Comparison of ENCODE assay signal across 8 cellular contexts in the genomic region with DNA sequence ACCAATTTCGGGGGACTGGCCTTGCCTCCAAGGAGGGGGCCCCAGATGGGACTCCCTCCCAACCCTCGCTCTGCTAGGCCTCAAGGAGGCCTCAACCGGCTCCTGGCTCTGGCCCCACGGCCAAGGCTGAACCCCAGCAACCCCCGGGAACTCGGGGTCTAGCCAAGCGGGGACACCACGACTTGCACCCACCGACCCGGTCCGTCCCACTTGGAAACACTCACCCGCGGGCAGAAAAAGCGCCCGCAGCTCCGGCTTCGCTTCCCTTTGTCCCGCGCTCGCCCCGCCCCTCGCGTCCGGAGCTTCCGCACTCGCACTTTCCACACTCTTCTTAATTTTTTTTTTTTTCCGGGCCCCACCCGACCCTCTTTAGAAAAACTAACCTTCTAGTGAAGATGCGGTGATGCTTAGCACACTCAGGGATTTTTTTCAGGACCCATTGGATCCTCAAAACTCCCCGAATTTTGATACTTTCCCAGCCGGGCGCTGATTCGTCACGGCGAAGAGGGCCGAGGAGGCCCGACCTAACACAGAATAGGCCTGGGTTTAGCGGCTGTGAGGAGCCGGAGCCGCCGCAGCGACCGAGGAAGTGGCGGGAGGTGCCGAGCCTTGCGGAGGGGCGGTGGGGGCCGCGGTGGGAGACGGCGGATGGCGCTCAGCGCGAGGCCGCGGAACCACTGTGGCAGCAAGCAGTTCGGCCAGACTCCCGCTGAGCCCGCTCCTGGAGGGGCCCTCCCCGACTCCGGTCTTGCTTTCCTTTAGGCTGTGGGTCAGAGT. TPM values are rescaled to one million over a fixed set of nuclear protein-coding genes. Genes with fewer than 3 reads are reported as not detected.
A peak's percentile ranks its signal among the peaks of the same experiment; 100 is the strongest.
DNase-seq lines count a peak whose midpoint lies in the region; ATAC-seq and TF ChIP-seq lines count a peak whose summit lies in the region.

A gene (minus strand): TSS at position 270 of the 777 bp plus-strand sequence. CDS start 2,016 bp downstream, outside the sequence.

- H2BK120ac ChIP-seq in IMR-90 (ENCODE audit: low read depth, low read length) = peak within 1 kb of the TSS; percentile 88

- H4K20me1 ChIP-seq in IMR-90 (ENCODE audit: insufficient read depth, low read length) (no peaks in the 10 kb centered on the region; the same call in 1 of the 2 replicates), fibroblast of lung (ENCODE audit: control insufficient read depth, extremely low read depth, insufficient read depth, low read length) (no peaks in the 10 kb centered on the region)

- peak within 1 kb of the TSS; percentile 92 for H3K23ac ChIP-seq in IMR-90 (ENCODE audit: low read depth, low read length)

- CTCF ChIA-PET in CD8-positive, alpha-beta memory T cell (lab: Charles Lee) = interaction anchor here (0.6 to 2.0 kb wide), 10 partner anchors 8 to 1018 kb away, joined by 3 to 8 read pairs (median 3); no protein-coding TSS in a partner anchor
- CTCF ChIA-PET in IMR-90 (lab: Yijun Ruan, JAX) = interaction anchor here (0.7 kb wide), 1 partner anchor 662 kb away, joined by 3 read pairs; no protein-coding TSS in a partner anchor
- CTCF ChIA-PET in naive thymus-derived CD4-positive, alpha-beta T cell (lab: Charles Lee) = interaction anchor here (0.9 to 1.3 kb wide), 3 partner anchors 12 to 1015 kb away, joined by 3 read pairs; no protein-coding TSS in a partner anchor

- peak; percentile 75 for TF ChIP-seq POLR2A in IMR-90 (IDR thresholded peaks at IDR 0.05; ENCODE audit: low read depth, low read length)

- H3K4me2 ChIP-seq in IMR-90 (ENCODE audit: low read depth, low read length) = peak within 1 kb of the TSS; percentile 91
- H3K4me2 ChIP-seq in fibroblast of lung (ENCODE audit: extremely low read depth, insufficient read depth, low read length) = peak within 1 kb of the TSS; percentile 54

- H2AFZ ChIP-seq in IMR-90 (replicated peaks; ENCODE audit: low read length, poor library complexity) (peak within 1 kb of the TSS; percentile 99), fibroblast of lung (ENCODE audit: low read length) (peak within 1 kb of the TSS; percentile 84)

- dilution Hi-C loops in IMR-90 (cut with HindIII; ENCODE audit: low sequenced_read_pairs, unreplicated experiment) = no loop called here

- peaks cover 33% of the 10 kb centered on the region for H3K79me2 ChIP-seq in fibroblast of lung (ENCODE audit: control insufficient read depth, insufficient read depth, low read length)

- H3K36me3 ChIP-seq in CD8-positive, alpha-beta memory T cell (ENCODE audit: insufficient read depth, low read length) = peaks cover 20% of the 10 kb centered on the region
- H3K36me3 ChIP-seq in IMR-90 (ENCODE audit: control insufficient read depth, insufficient read depth, low read length) = peaks cover 2% of the 10 kb centered on the region; the same call in 1 of the 2 replicates
- H3K36me3 ChIP-seq in fibroblast of lung (ENCODE audit: control insufficient read depth, insufficient read depth, low read length) = peaks cover 3% of the 10 kb centered on the region
- H3K36me3 ChIP-seq in naive thymus-derived CD4-positive, alpha-beta T cell (ENCODE audit: control insufficient read depth in 2 of 3, insufficient read depth in 3 of 3, low read length in 3 of 3) = peaks cover 3 to 21% (median 5%) of the 10 kb centered on the region in 3 experiments

- peaks cover 34% of the 10 kb centered on the region for H3K4me1 ChIP-seq in CD8-positive, alpha-beta memory T cell (ENCODE audit: insufficient read depth, low read length)
- H3K4me1 ChIP-seq in IMR-90 (ENCODE audit: control insufficient read depth, insufficient read depth, low read length) (peaks cover 5% of the 10 kb centered on the region), fibroblast of lung (ENCODE audit: control insufficient read depth, extremely low read depth, insufficient read depth, low read length) (no peaks in the 10 kb centered on the region)
- H3K4me1 ChIP-seq in naive thymus-derived CD4-positive, alpha-beta T cell (ENCODE audit: control insufficient read depth in 2 of 2, insufficient read depth in 2 of 2, low read length in 2 of 2) = peaks cover 11 to 33% of the 10 kb centered on the region in 2 donors

- peak within 1 kb of the TSS; percentile 74 for H3K18ac ChIP-seq in IMR-90 (ENCODE audit: low read depth, low read length)

- peaks cover 26 to 39% of the 10 kb centered on the region in 2 experiments for H3K79me1 ChIP-seq in IMR-90 (ENCODE audit: low read depth in 1 of 2, low read length in 2 of 2)

- BruUV-seq in IMR-90 (replicated peaks; lab: Mats Ljungman, UMichigan) = no TSS peak

- H3K27ac ChIP-seq in CD8-positive, alpha-beta memory T cell (ENCODE audit: low read depth, low read length) = peak within 1 kb of the TSS; percentile 93
- H3K27ac ChIP-seq in IMR-90 (ENCODE audit: insufficient read depth, low read length) (peak within 1 kb of the TSS; percentile 94), fibroblast of lung (ENCODE audit: insufficient read depth, low read length) (peak within 1 kb of the TSS; percentile 96)
- H3K27ac ChIP-seq in naive thymus-derived CD4-positive, alpha-beta T cell (ENCODE audit: low read depth, low read length) = peak within 1 kb of the TSS; percentile 95

- peak within 1 kb of the TSS; percentile 95 for H4K5ac ChIP-seq in IMR-90 (ENCODE audit: low read depth, low read length)

- DNase-seq in CD8-positive, alpha-beta memory T cell = peak; percentile 56 to 80 (median 77)
- DNase-seq in IMR-90 (peak; percentile 67), RPMI7951 (ENCODE audit: low read depth) (peak; percentile 77), fibroblast of lung (ENCODE audit: low read depth in 2 of 2) (peak; percentile 81 to 82)
- peak; percentile 48 to 56 for DNase-seq in activated T-helper 1 cell treated with anti-CD3 and anti-CD28 coated beads, Interleukin-2, amount 50 U/mL, for 16 hours (ENCODE audit: low read depth in 1 of 2, low spot score in 1 of 2)
- peak; percentile 63 to 81 (median 76) for DNase-seq in naive thymus-derived CD4-positive, alpha-beta T cell
- DNase-seq in stimulated activated effector memory CD8-positive, alpha-beta T cell treated with anti-CD3 and anti-CD28 coated beads, Interleukin-12 subunit alpha, Interleukin-12 subunit beta, amount 100 ng/mL, for 72 hours (ENCODE audit: low spot score in 2 of 2) = peak; percentile 67 to 89

- H3K36me3 Mint-ChIP-seq in CD8-positive, alpha-beta memory T cell = peaks cover 6 to 45% (median 11%) of the 10 kb centered on the region in 3 donors
- peaks cover 4 to 19% (median 11%) of the 10 kb centered on the region in 5 donors for H3K36me3 Mint-ChIP-seq in naive thymus-derived CD4-positive, alpha-beta T cell
- H3K36me3 Mint-ChIP-seq in stimulated activated effector memory CD8-positive, alpha-beta T cell treated with anti-CD3 and anti-CD28 coated beads, Interleukin-12 subunit alpha, Interleukin-12 subunit beta, amount 100 ng/mL, for 72 hours = peaks cover 54% of the 10 kb centered on the region

- 1% methylated on average over 33 of the region's 61 CpGs; no CpG with 5 or more reads in 1 of the 2 experiments for WGBS in IMR-90 (ENCODE audit: extremely low coverage in 2 of 2, insufficient read length in 1 of 2), 2 experiments

- no peaks in the 10 kb centered on the region for H3K27me3 Mint-ChIP-seq in CD8-positive, alpha-beta memory T cell
- H3K27me3 Mint-ChIP-seq in naive thymus-derived CD4-positive, alpha-beta T cell = no peaks in the 10 kb centered on the region

- peak within 1 kb of the TSS; percentile 96 for H3K56ac ChIP-seq in IMR-90 (ENCODE audit: extremely low read depth, insufficient read depth, low read length)

- POLR2A ChIA-PET in CD8-positive, alpha-beta memory T cell (lab: Charles Lee) = interaction anchor here (0.6 to 1.8 kb wide), 7 partner anchors 28 to 1041 kb away, joined by 3 to 10 read pairs (median 3); a partner anchor contains a TSS
- POLR2A ChIA-PET in IMR-90 (lab: Charles Lee; ENCODE audit: unreplicated experiment) = interaction anchor here (0.7 to 1.0 kb wide), 2 partner anchors 28 to 72 kb away, joined by 3 to 5 read pairs; no protein-coding TSS in a partner anchor
- POLR2A ChIA-PET in naive thymus-derived CD4-positive, alpha-beta T cell (lab: Charles Lee) = interaction anchor here (0.6 to 3.8 kb wide), 22 partner anchors 12 to 1614 kb away, joined by 3 to 29 read pairs (median 4); a partner anchor contains a TSS

- no peaks in the 10 kb centered on the region for H3K27me3 ChIP-seq in CD8-positive, alpha-beta memory T cell (ENCODE audit: insufficient read depth, low read length, poor library complexity, severe bottlenecking)
- H3K27me3 ChIP-seq in IMR-90 (ENCODE audit: control insufficient read depth, insufficient read depth, low read length) = no peaks in the 10 kb centered on the region
- no peaks in the 10 kb centered on the region for H3K27me3 ChIP-seq in fibroblast of lung (ENCODE audit: control insufficient read depth, insufficient read depth, low read length)
- H3K27me3 ChIP-seq in naive thymus-derived CD4-positive, alpha-beta T cell (ENCODE audit: control insufficient read depth in 2 of 2, insufficient read depth in 2 of 2, low read length in 2 of 2) = no peaks in the 10 kb centered on the region

- H2BK15ac ChIP-seq in IMR-90 (ENCODE audit: low read depth, low read length) = peak within 1 kb of the TSS; percentile 9; the same call in 1 of the 3 replicates

- peak within 1 kb of the TSS; percentile 91 to 99 for H4K8ac ChIP-seq in IMR-90 (ENCODE audit: low read depth in 2 of 2, low read length in 2 of 2)

- in situ Hi-C loops in IMR-90 (cut with MboI; ENCODE audit: low sequenced_read_pairs) = no loop called here

- peak within 1 kb of the TSS; percentile 95 for H3K4ac ChIP-seq in IMR-90 (ENCODE audit: low read depth, low read length)

- TF ChIP-seq RAD21 in IMR-90 (IDR thresholded peaks at IDR 0.05; ENCODE audit: low read length) = no peak

- TF ChIP-seq CTCF in IMR-90 (conservative IDR thresholded peaks at IDR 0.05; ENCODE audit: low read depth, low read length) (no peak), fibroblast of lung (conservative IDR thresholded peaks at IDR 0.05 in 1 of 2, IDR thresholded peaks at IDR 0.05 in 1 of 2; ENCODE audit: low read depth in 1 of 2, low read length in 2 of 2) (no peak)

- peak within 1 kb of the TSS; percentile 71 for H2AK5ac ChIP-seq in IMR-90 (ENCODE audit: low read depth, low read length)

- peak within 1 kb of the TSS; percentile 95 to 100 (median 98) for H3K27ac Mint-ChIP-seq in CD8-positive, alpha-beta memory T cell
- H3K27ac Mint-ChIP-seq in naive thymus-derived CD4-positive, alpha-beta T cell = peak within 1 kb of the TSS; percentile 86 to 100 (median 98)
- H3K27ac Mint-ChIP-seq in stimulated activated effector memory CD8-positive, alpha-beta T cell treated with anti-CD3 and anti-CD28 coated beads, Interleukin-12 subunit alpha, Interleukin-12 subunit beta, amount 100 ng/mL, for 72 hours = peak within 1 kb of the TSS; percentile 100

- peak within 1 kb of the TSS; percentile 93 to 100 (median 95) for H3K4me3 Mint-ChIP-seq in CD8-positive, alpha-beta memory T cell
- H3K4me3 Mint-ChIP-seq in naive thymus-derived CD4-positive, alpha-beta T cell = peak within 1 kb of the TSS; percentile 86 to 99 (median 90)
- H3K4me3 Mint-ChIP-seq in stimulated activated effector memory CD8-positive, alpha-beta T cell treated with anti-CD3 and anti-CD28 coated beads, Interleukin-12 subunit alpha, Interleukin-12 subunit beta, amount 100 ng/mL, for 72 hours = peak within 1 kb of the TSS; percentile 98

- H3K9ac ChIP-seq in IMR-90 (ENCODE audit: low read depth, low read length) (peak within 1 kb of the TSS; percentile 99), fibroblast of lung (ENCODE audit: insufficient read depth, low read length) (peak within 1 kb of the TSS; percentile 99)

- peak within 1 kb of the TSS; percentile 39; the same call in 1 of the 2 replicates for H2BK20ac ChIP-seq in IMR-90 (ENCODE audit: low read depth, low read length)

- peak within 1 kb of the TSS; percentile 92 for H2AK9ac ChIP-seq in IMR-90 (replicated peaks; ENCODE audit: low read depth, low read length, poor library complexity)

- intact Hi-C loops in IMR-90 (cut with micrococcal nuclease) = loop anchor here (1.0 to 5.0 kb wide), 2 partner anchors 144 to 900 kb away; no protein-coding TSS in a partner anchor
- intact Hi-C loops in naive thymus-derived CD4-positive, alpha-beta T cell (cut with micrococcal nuclease) = loop anchor here (1.0 to 10.0 kb wide), 7 partner anchors 15 to 1220 kb away; a partner anchor contains a TSS

- peaks cover 6% of the 10 kb centered on the region; the same call in 1 of the 2 replicates for H3K9me1 ChIP-seq in IMR-90 (ENCODE audit: insufficient read depth, low read length)

- no peaks in the 10 kb centered on the region for H3K9me3 ChIP-seq in CD8-positive, alpha-beta memory T cell (ENCODE audit: low read length)
- H3K9me3 ChIP-seq in IMR-90 (ENCODE audit: control insufficient read depth, insufficient read depth, low read length) (no peaks in the 10 kb centered on the region), fibroblast of lung (ENCODE audit: control insufficient read depth, insufficient read depth, low read depth, low read length) (no peaks in the 10 kb centered on the region)
- H3K9me3 ChIP-seq in naive thymus-derived CD4-positive, alpha-beta T cell (ENCODE audit: control insufficient read depth in 2 of 3, low read length in 3 of 3) = no peaks in the 10 kb centered on the region

- ATAC-seq in GM21390 (IDR thresholded peaks at IDR 0.05; ENCODE audit: unreplicated experiment) = peak; percentile 58
- ATAC-seq in IMR-90 (ENCODE audit: low read depth) = peak; percentile 84
- peak; percentile 87 for ATAC-seq in naive thymus-derived CD4-positive, alpha-beta T cell
- peak; percentile 86 for ATAC-seq in stimulated activated effector memory CD8-positive, alpha-beta T cell treated with anti-CD3 and anti-CD28 coated beads, Interleukin-12 subunit alpha, Interleukin-12 subunit beta, amount 100 ng/mL, for 72 hours

- H3K14ac ChIP-seq in IMR-90 (replicated peaks; ENCODE audit: low read depth, low read length) = peak within 1 kb of the TSS; percentile 90

- H2BK5ac ChIP-seq in IMR-90 (ENCODE audit: low read depth, low read length, poor library complexity, severe bottlenecking) = peak within 1 kb of the TSS; percentile 93

- peak within 1 kb of the TSS; percentile 99 for H3K4me3 ChIP-seq in CD8-positive, alpha-beta memory T cell (ENCODE audit: low read length)
- H3K4me3 ChIP-seq in IMR-90 (ENCODE audit: insufficient read depth, low read depth, low read length) = peak within 1 kb of the TSS; percentile 93
- H3K4me3 ChIP-seq in fibroblast of lung (replicated peaks in 1 of 4; ENCODE audit: control extremely low read depth in 1 of 4, insufficient read depth in 1 of 4, low read depth in 3 of 4, low read length in 4 of 4) = peak within 1 kb of the TSS; percentile 81 to 95 (median 94)
- peak within 1 kb of the TSS; percentile 89 for H3K4me3 ChIP-seq in naive thymus-derived CD4-positive, alpha-beta T cell (ENCODE audit: low read length)

- H3K4me1 Mint-ChIP-seq in CD8-positive, alpha-beta memory T cell = peaks cover 45 to 60% (median 58%) of the 10 kb centered on the region in 3 donors
- peaks cover 28 to 64% (median 47%) of the 10 kb centered on the region in 7 donors for H3K4me1 Mint-ChIP-seq in naive thymus-derived CD4-positive, alpha-beta T cell
- H3K4me1 Mint-ChIP-seq in stimulated activated effector memory CD8-positive, alpha-beta T cell treated with anti-CD3 and anti-CD28 coated beads, Interleukin-12 subunit alpha, Interleukin-12 subunit beta, amount 100 ng/mL, for 72 hours = peaks cover 30% of the 10 kb centered on the region

- H4K91ac ChIP-seq in IMR-90 (ENCODE audit: insufficient read depth, low read depth, low read length) = peak within 1 kb of the TSS; percentile 88

- H3K9me3 Mint-ChIP-seq in CD8-positive, alpha-beta memory T cell = no peaks in the 10 kb centered on the region
- H3K9me3 Mint-ChIP-seq in naive thymus-derived CD4-positive, alpha-beta T cell = peaks cover 0 to 2% (median 0%) of the 10 kb centered on the region in 11 donors
- H3K9me3 Mint-ChIP-seq in stimulated activated effector memory CD8-positive, alpha-beta T cell treated with anti-CD3 and anti-CD28 coated beads, Interleukin-12 subunit alpha, Interleukin-12 subunit beta, amount 100 ng/mL, for 72 hours = no peaks in the 10 kb centered on the region

RNA-seq across cellular contexts. Expression of the gene that starts here (rescaled TPM):
- total RNA-seq in CD8-positive, alpha-beta memory T cell = 100 to 1,000 TPM; 101 to 108 TPM
- polyA plus RNA-seq in CD8-positive, alpha-beta memory T cell = 216 TPM
- total RNA-seq in IMR-90 (2012; rRNA removed) = 119 and 169 TPM in 2 replicates
- 62.4 and 66.2 TPM in 2 replicates for polyA plus RNA-seq in IMR-90 (2012; rRNA removed)
- 11.6 and 18.1 TPM in 2 replicates for polyA plus RNA-seq in IMR-90 (2012; cell fraction: cytosol; rRNA removed)
- polyA plus RNA-seq in IMR-90 (2012; cell fraction: nucleus; rRNA removed; ENCODE audit: low replicate concordance) = 4.9 and 36.3 TPM in 2 replicates
- 64.8 and 90.4 TPM in 2 replicates for total RNA-seq in RPMI7951 (2014; rRNA removed; shearing (Covaris generic))
- 75.6 and 86.5 TPM in 2 replicates for total RNA-seq in fibroblast of lung
- 93.8 and 103 TPM in 2 replicates for polyA plus RNA-seq in fibroblast of lung
- polyA plus RNA-seq in fibroblast of lung (2012) = 110 and 134 TPM in 2 replicates
- 10.2 and 21.9 TPM in 2 replicates for polyA minus RNA-seq in fibroblast of lung (ENCODE audit: low replicate concordance)
- total RNA-seq in naive thymus-derived CD4-positive, alpha-beta T cell = 100 to 1,000 TPM in 1 of 5 experiments, 10 to 100 TPM in 4; 65.4 to 101 (median 79.2) TPM
- polyA plus RNA-seq in naive thymus-derived CD4-positive, alpha-beta T cell = 100 to 1,000 TPM; 142 to 184 TPM

Comparison
In these comparisons a context has a peak if more than half of its experiments do, and no peak if none do; other contexts are left out.
1. Peak in every context shown above with its lines: DNase-seq, ATAC-seq, H3K4me3 ChIP-seq and H3K27ac ChIP-seq.